ENCODE assay signal across 7 cellular contexts in the genomic region with DNA sequence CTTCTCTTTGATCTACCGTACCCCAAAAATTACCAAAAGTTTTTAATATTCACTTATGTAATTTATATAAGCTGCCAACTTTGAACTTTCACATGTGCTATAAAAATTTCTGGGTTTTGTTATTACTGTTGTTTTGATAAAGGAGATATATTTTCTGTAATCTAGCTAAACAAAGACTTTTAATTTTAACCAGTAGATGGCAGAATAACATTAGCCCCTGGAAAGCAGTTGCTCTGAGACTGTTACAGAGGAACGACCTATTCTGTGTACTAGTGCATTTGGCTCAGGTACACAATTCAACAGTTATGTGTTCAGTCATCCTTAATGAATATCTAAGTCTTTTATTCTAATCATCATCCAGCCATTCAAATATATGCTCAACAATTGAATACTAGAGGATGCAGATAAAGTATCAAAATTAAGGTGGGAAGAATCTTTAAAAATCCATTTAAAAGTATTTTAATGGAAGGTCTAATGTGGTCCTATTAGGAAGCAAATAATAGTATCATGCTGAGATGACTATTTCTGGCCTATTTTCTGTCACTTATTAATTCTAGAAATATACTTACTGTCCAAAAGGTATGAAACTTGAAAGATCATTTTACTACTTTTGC. TPM values are rescaled to one million over a fixed set of nuclear protein-coding genes. Genes with fewer than 3 reads are reported as not detected.
A peak's percentile ranks its signal among the peaks of the same experiment; 100 is the strongest.
DNase-seq lines count a peak whose midpoint lies in the region; ATAC-seq, FAIRE-seq and TF ChIP-seq lines count a peak whose summit lies in the region.

No MANE protein-coding gene starts in this region.

- ATAC-seq in GM21381 (IDR thresholded peaks at IDR 0.05; ENCODE audit: unreplicated experiment) (peak; percentile 64), HG03575 (IDR thresholded peaks at IDR 0.05; ENCODE audit: extremely low read depth, insufficient number of reproducible peaks, low FRiP score, unreplicated experiment) (peak; percentile 52), esophagus mucosa (peak; percentile 68), omental fat pad (ENCODE audit: low FRiP score) (peak; percentile 58)

- peak; percentile 79 for FAIRE-seq in RCC 7860 (lab: Jason Lieb, UNC)

- DNase-seq in GM04504 (ENCODE audit: low read depth): peak; percentile 16
- DNase-seq in RCC 7860 (ENCODE audit: low spot score): peak; percentile 40
- no peak for DNase-seq in omental fat pad (ENCODE audit: low spot score)
- DNase-seq in stimulated activated CD4-positive, alpha-beta T cell treated with anti-CD3 and anti-CD28 coated beads, Interleukin-12 subunit alpha, Interleukin-12 subunit beta, amount 100 ng/mL, for 4 hours: no peak

- no peak for TF ChIP-seq CTCF in omental fat pad (IDR thresholded peaks at IDR 0.05)

RNA-seq across cellular contexts. Expression of a gene that starts 8.6 kb away (rescaled TPM):
- total RNA-seq in esophagus mucosa: 10.1 TPM
- total RNA-seq in omental fat pad: 10 to 100 TPM; 17.7 to 30.7 (median 19.4) TPM

RNA-seq across cellular contexts. Expression of a gene that starts 21.5 kb away (rescaled TPM):
- total RNA-seq in esophagus mucosa: not detected
- under 1 TPM in 1 of 4 donors, not detected in 3; 0.84 TPM for total RNA-seq in omental fat pad

RNA-seq across cellular contexts. Expression of a gene that starts 24.1 kb away (rescaled TPM):
- total RNA-seq in esophagus mucosa (not detected), omental fat pad (not detected)

RNA-seq across cellular contexts. Expression of a gene that starts 41.2 kb away (rescaled TPM):
- not detected for total RNA-seq in esophagus mucosa
- not detected for total RNA-seq in omental fat pad

RNA-seq across cellular contexts. Expression of a gene that starts 58.6 kb away (rescaled TPM):
- total RNA-seq in esophagus mucosa (not detected), omental fat pad (under 1 TPM in 1 of 4 donors, not detected in 3; 0.75 TPM)

Comparison
In these comparisons a context has a peak if more than half of its experiments do, and no peak if none do; other contexts are left out.
1. DNase-seq: peak in GM04504 (single experiment) and RCC 7860 (single experiment); none in omental fat pad (single experiment) and stimulated activated CD4-positive, alpha-beta T cell treated with anti-CD3 and anti-CD28 coated beads, Interleukin-12 subunit alpha, Interleukin-12 subunit beta, amount 100 ng/mL, for 4 hours (single experiment).
2. Peak in every context shown above with its lines, with median percentiles within 50 percentile points of each other: ATAC-seq.